ENCODE assay signal across 16 cellular contexts in genomic region chr11:69148806-69149205, GRCh38. TPM values are rescaled to one million over a fixed set of nuclear protein-coding genes. Genes with fewer than 3 reads are reported as not detected.
"Had no signal": no experiment of that assay in that cellular context is flagged by ENCODE, and none has a peak within 500 bp of the region (broad histone marks: within the 10 kb centered on the region; RNA-seq: fewer than 3 reads in every experiment).

No MANE protein-coding gene starts in this region.

- H3K36me3 ChIP-seq: gastrocnemius medialis, neutrophil, right atrium auricular region, uterus had no signal

- H3K27ac ChIP-seq: epithelial cell of prostate, esophagus muscularis mucosa, gastrocnemius medialis, neutrophil, right atrium auricular region, uterus had no signal

- ATAC-seq: effector memory CD8-positive, alpha-beta T cell; gastrocnemius medialis; left lobe of liver; naive thymus-derived CD4-positive, alpha-beta T cell had no signal

- H3K9me3 ChIP-seq: neutrophil had no signal

- H3K4me1 ChIP-seq: esophagus muscularis mucosa, gastrocnemius medialis, right atrium auricular region, uterus had no signal

- H3K27me3 ChIP-seq: esophagus muscularis mucosa, gastrocnemius medialis, neutrophil, right atrium auricular region, uterus had no signal

- H3K4me3 Mint-ChIP-seq: effector memory CD8-positive, alpha-beta T cell; naive thymus-derived CD4-positive, alpha-beta T cell; nephron progenitor cell had no signal

- H3K27ac Mint-ChIP-seq: naive thymus-derived CD4-positive, alpha-beta T cell had no signal

- DNase-seq: effector memory CD8-positive, alpha-beta T cell; gastrocnemius medialis; islet precursor cell; mammary epithelial cell; naive thymus-derived CD4-positive, alpha-beta T cell; nephron progenitor cell; small intestine; stimulated activated CD4-positive, alpha-beta T cell treated with anti-CD3 and anti-CD28 coated beads, Interleukin-2, amount 100 ng/mL, for 48 hours; stimulated activated naive CD4-positive, alpha-beta T cell treated with Interleukin-2 at 50 U/mL for 16 hours; trophoblast cell; uterus had no signal

- H3K4me3 ChIP-seq: esophagus muscularis mucosa, gastrocnemius medialis, right atrium auricular region, uterus had no signal

RNA-seq across cellular contexts. Expression of gene SMIM38, which starts 6.9 kb away (rescaled TPM):
- total RNA-seq: left lobe of liver had no signal
- polyA plus RNA-seq: mammary epithelial cell; naive thymus-derived CD4-positive, alpha-beta T cell had no signal
